8 cellular contexts compared by ENCODE assay signal in genomic region chr7:108454674-108455523, GRCh38. TPM values are rescaled to one million over a fixed set of nuclear protein-coding genes. Genes with fewer than 3 reads are reported as not detected.
DNase-seq lines count a peak whose midpoint lies in the region; ATAC-seq and TF ChIP-seq lines count a peak whose summit lies in the region.

No MANE protein-coding gene starts in this region.

- H3K36me3 ChIP-seq in MM.1S (replicated peaks; ENCODE audit: insufficient read depth, low read length) = no peaks in the 10 kb centered on the region

- no peaks in the 10 kb centered on the region for H3K9me3 Mint-ChIP-seq in natural killer cell

- no peaks in the 10 kb centered on the region for H3K79me2 ChIP-seq in MM.1S (ENCODE audit: low read length)

- no peaks in the 10 kb centered on the region for H3K4me1 ChIP-seq in MM.1S (ENCODE audit: low read length)

- no peak overlapping the region for H3K9ac ChIP-seq in MM.1S (ENCODE audit: low read length)

- H3K27me3 Mint-ChIP-seq in natural killer cell (ENCODE audit: low read depth in 2 of 2) = peaks cover 43 to 68% of the 10 kb centered on the region in 2 donors

- no peaks in the 10 kb centered on the region for H3F3A ChIP-seq in MM.1S (ENCODE audit: insufficient read depth, low read length)

- H3K4me3 Mint-ChIP-seq in natural killer cell = peak overlapping the region; percentile 57

- peaks cover 24% of the 10 kb centered on the region for H3K27me3 ChIP-seq in MM.1S (replicated peaks; ENCODE audit: insufficient read depth, low read length)

- H3K4me3 ChIP-seq in MM.1S (ENCODE audit: low read length) (peak overlapping the region; percentile 52), fibroblast of pulmonary artery (replicated peaks; ENCODE audit: low read depth, low read length) (peak overlapping the region; percentile 74)

- no peaks in the 10 kb centered on the region for H3K9me2 ChIP-seq in MM.1S (replicated peaks; ENCODE audit: insufficient read depth, low read length)

- H3K9me3 ChIP-seq in MM.1S (replicated peaks; ENCODE audit: insufficient read depth, low read length) = no peaks in the 10 kb centered on the region

- intact Hi-C loops in natural killer cell (cut with micrococcal nuclease) = no loop called here

- no peak for ATAC-seq in natural killer cell

- peak; percentile 71 for DNase-seq in ELF-1 (ENCODE audit: low read depth, low spot score)
- no peak for DNase-seq in MM.1S
- peak; percentile 70 for DNase-seq in activated CD8-positive, alpha-beta memory T cell treated with anti-CD3 and anti-CD28 coated beads for 24 hours
- peak; percentile 56 for DNase-seq in fibroblast of pulmonary artery (ENCODE audit: low read depth)
- DNase-seq in natural killer cell = no peak
- no peak for DNase-seq in SKM-1 treated with dmso at 0.1 percent for 144 hours (lab: John Stamatoyannopoulos, UW; ENCODE audit: unreplicated experiment)
- no peak for DNase-seq in COLO829 (ENCODE audit: low spot score)
- DNase-seq in GOT3 (lab: John Stamatoyannopoulos, UW) = no peak

- H4K20me1 ChIP-seq in MM.1S (ENCODE audit: insufficient read depth, low read length) = no peaks in the 10 kb centered on the region

- no peak overlapping the region for H3K27ac ChIP-seq in MM.1S (ENCODE audit: low read length)

- peak overlapping the region; percentile 78 for H3K4me2 ChIP-seq in MM.1S (ENCODE audit: low read depth, low read length)

- no peak overlapping the region for H3K27ac Mint-ChIP-seq in natural killer cell

- peaks cover 3 to 4% of the 10 kb centered on the region in 2 donors for H3K4me1 Mint-ChIP-seq in natural killer cell

- no peak for TF ChIP-seq CTCF in MM.1S (IDR thresholded peaks at IDR 0.05; ENCODE audit: low read length)
- peak; percentile 23 for TF ChIP-seq CTCF in fibroblast of pulmonary artery (IDR thresholded peaks at IDR 0.05; ENCODE audit: low read length, missing control alignments)
- TF ChIP-seq CTCF in natural killer cell (IDR thresholded peaks at IDR 0.05) = no peak

- no peaks in the 10 kb centered on the region for H3K36me3 Mint-ChIP-seq in natural killer cell

- peak overlapping the region; percentile 25 for H2AFZ ChIP-seq in MM.1S (ENCODE audit: low read length)

RNA-seq across cellular contexts. Expression of gene NRCAM, which starts 1.3 kb away (rescaled TPM):
- under 1 TPM; 0.27 to 0.95 (median 0.52) TPM for total RNA-seq in natural killer cell

Comparison
In these comparisons a context has a peak if more than half of its experiments do, and no peak if none do; other contexts are left out.
1. DNase-seq: peak in ELF-1 (single experiment), activated CD8-positive, alpha-beta memory T cell treated with anti-CD3 and anti-CD28 coated beads for 24 hours (single experiment) and fibroblast of pulmonary artery (single experiment); none in MM.1S (single experiment), natural killer cell (single experiment), SKM-1 treated with dmso at 0.1 percent for 144 hours (single experiment), COLO829 (single experiment) and GOT3 (single experiment).